ENCODE assay signal across 29 cellular contexts in the genomic region with DNA sequence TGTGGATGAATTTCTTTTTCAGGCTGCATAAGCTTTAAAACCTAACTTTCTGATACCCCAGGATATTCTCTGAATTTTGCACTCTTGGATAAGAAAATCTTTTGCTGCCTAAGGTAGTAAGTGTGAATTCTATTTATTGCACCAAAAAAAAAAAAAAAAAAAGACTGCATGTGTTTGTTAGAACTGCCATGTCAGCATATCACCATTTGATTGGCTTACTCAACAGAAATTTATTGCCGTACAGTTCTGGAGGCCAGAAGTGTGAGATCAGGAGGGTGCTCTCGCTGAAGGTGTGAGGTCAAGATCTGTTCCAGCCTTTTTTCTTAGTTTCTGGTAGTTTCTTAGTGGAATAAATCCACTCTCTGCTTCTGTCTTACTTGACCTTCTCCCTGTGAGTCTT.
"Had no signal": no experiment of that assay in that cellular context is flagged by ENCODE, and none has a peak within 500 bp of the region (broad histone marks: within the 10 kb centered on the region; RNA-seq: fewer than 3 reads in every experiment).

No MANE protein-coding gene starts in this region.

- H3K27ac Mint-ChIP-seq: effector memory CD8-positive, alpha-beta T cell; endodermal cell; mesothelial cell of epicardium; naive B cell had no signal

- H3K4me1 ChIP-seq: esophagus squamous epithelium, gastrocnemius medialis, heart right ventricle, left lung, lower lobe of right lung had no signal

- H3K4me3 Mint-ChIP-seq: effector memory CD8-positive, alpha-beta T cell; endodermal cell; mesothelial cell of epicardium had no signal

- H3K36me3 Mint-ChIP-seq: mesothelial cell of epicardium, naive B cell had no signal

- H3K9me3 ChIP-seq: esophagus squamous epithelium, gastrocnemius medialis, lower lobe of right lung had no signal

- H3K27ac ChIP-seq: coronary artery, dorsolateral prefrontal cortex, epithelial cell of prostate, esophagus squamous epithelium, gastrocnemius medialis, heart right ventricle, left lung, lower lobe of right lung had no signal

- H3K27me3 Mint-ChIP-seq: effector memory CD8-positive, alpha-beta T cell; naive B cell had no signal

- H3K36me3 ChIP-seq: esophagus squamous epithelium, gastrocnemius medialis, heart right ventricle, left lung, lower lobe of right lung had no signal

- H3K9me3 Mint-ChIP-seq: effector memory CD8-positive, alpha-beta T cell had no signal

- H3K4me1 Mint-ChIP-seq: endodermal cell, mesothelial cell of epicardium, naive B cell had no signal

- H3K4me3 ChIP-seq: coronary artery, dorsolateral prefrontal cortex, esophagus squamous epithelium, gastrocnemius medialis, heart right ventricle, left lung, lower lobe of right lung, mucosa of descending colon had no signal

- H3K27me3 ChIP-seq: esophagus squamous epithelium, gastrocnemius medialis, heart right ventricle, left lung had no signal

- FAIRE-seq: colon, endometrium, islet of Langerhans, keratinocyte had no signal

- DNase-seq: dermis blood vessel endothelial cell; dorsolateral prefrontal cortex; effector CD8-positive, alpha-beta T cell; effector memory CD8-positive, alpha-beta T cell; endodermal cell; erythroblast; esophagus squamous epithelium; foreskin fibroblast; foreskin melanocyte; gastrocnemius medialis; glutamatergic neuron; head of caudate nucleus; heart right ventricle; hippocampal formation; left cardiac atrium; left lung; left ventricle myocardium superior; lower lobe of right lung; mesenchymal stem cell; mucosa of descending colon; naive B cell had no signal

- ATAC-seq: effector memory CD8-positive, alpha-beta T cell; esophagus mucosa; gastrocnemius medialis; heart right ventricle; left cardiac atrium; left lung; left ventricle myocardium superior; lower lobe of right lung; mucosa of descending colon had no signal
